ENCODE assay signal across 8 cellular contexts in the genomic region with DNA sequence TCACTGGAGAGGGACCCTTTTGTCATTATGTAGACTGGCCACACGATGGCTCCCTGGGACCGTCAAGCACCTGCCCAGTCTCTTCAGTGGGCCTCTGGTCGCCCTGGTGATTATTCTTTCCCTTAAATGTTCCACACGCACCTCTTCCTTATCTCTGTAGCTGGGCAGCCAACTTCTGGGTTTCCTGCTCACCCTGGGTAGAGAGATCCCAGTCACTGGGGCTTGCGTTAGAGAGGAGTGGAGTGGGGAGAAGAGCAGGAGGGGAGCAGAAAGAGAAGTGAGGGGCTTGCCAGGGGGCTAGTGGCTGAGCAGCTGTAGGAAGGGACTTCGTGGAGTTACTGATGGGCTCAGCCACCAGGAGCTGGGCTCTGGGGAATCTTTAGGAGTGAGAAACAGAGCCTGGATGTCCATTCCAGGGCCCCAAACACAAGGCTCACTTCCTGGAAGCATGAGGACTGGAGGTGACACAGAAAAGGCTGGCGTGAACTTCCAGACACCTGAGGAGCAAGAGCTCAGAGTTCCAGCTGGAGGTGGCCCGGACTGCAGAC.
DNase-seq lines count a peak whose midpoint lies in the region; TF ChIP-seq lines count a peak whose summit lies in the region.

No MANE protein-coding gene starts in this region.

- H3K79me2 ChIP-seq in SK-N-SH (ENCODE audit: insufficient read depth), result no peaks in the 10 kb centered on the region
- H3K79me2 ChIP-seq in parathyroid adenoma, result no peaks in the 10 kb centered on the region

- H3K9me2 ChIP-seq in SK-N-SH, result no peaks in the 10 kb centered on the region

- CTCF ChIA-PET in activated naive CD4-positive, alpha-beta T cell treated with anti-CD3 and anti-CD28 coated beads, Interleukin-2, amount 10 ng/mL, durations not matched to agents 7 days and 5 days (lab: Charles Lee), result interaction anchor here (1.0 to 1.7 kb wide), 2 partner anchors 63 to 761 kb away, joined by 3 to 5 read pairs; no protein-coding TSS in a partner anchor
- CTCF ChIA-PET in SK-N-SH (lab: Yijun Ruan, JAX), result interaction anchor here (0.7 to 7.3 kb wide), 55 partner anchors 9 to 1851 kb away, joined by 3 to 119 read pairs (median 5); partner anchors contain the start of gene MAFB

- H3K9ac ChIP-seq in SK-N-SH (no peak overlapping the region), parathyroid adenoma (no peak overlapping the region)

- H3K4me1 ChIP-seq in SK-N-SH (ENCODE audit: control insufficient read depth in 1 of 2, insufficient read depth in 2 of 2, low read depth in 1 of 2, low read length in 1 of 2) (peaks cover 0 to 4% of the 10 kb centered on the region in 2 experiments; a peak in 1 of 4 replicates), parathyroid adenoma (peaks cover 28% of the 10 kb centered on the region), tibial artery (no peaks in the 10 kb centered on the region)

- no peak overlapping the region for H3K27ac ChIP-seq in SK-N-SH (ENCODE audit: low read depth in 2 of 2, low read length in 1 of 2)
- peak overlapping the region; percentile 93 for H3K27ac ChIP-seq in parathyroid adenoma
- H3K27ac ChIP-seq in tibial artery, result no peak overlapping the region

- H3K27ac Mint-ChIP-seq in activated naive CD4-positive, alpha-beta T cell treated with anti-CD3 and anti-CD28 coated beads, Interleukin-2, amount 10 ng/mL, durations not matched to agents 7 days and 5 days, result no peak overlapping the region

- H3K4me3 Mint-ChIP-seq in activated naive CD4-positive, alpha-beta T cell treated with anti-CD3 and anti-CD28 coated beads, Interleukin-2, amount 10 ng/mL, durations not matched to agents 7 days and 5 days, result no peak overlapping the region

- no peaks in the 10 kb centered on the region for H3K36me3 Mint-ChIP-seq in activated naive CD4-positive, alpha-beta T cell treated with anti-CD3 and anti-CD28 coated beads, Interleukin-2, amount 10 ng/mL, durations not matched to agents 7 days and 5 days

- H4K20me1 ChIP-seq in SK-N-SH (ENCODE audit: insufficient read depth), result no peaks in the 10 kb centered on the region

- peaks cover 52% of the 10 kb centered on the region for H3K27me3 Mint-ChIP-seq in activated naive CD4-positive, alpha-beta T cell treated with anti-CD3 and anti-CD28 coated beads, Interleukin-2, amount 10 ng/mL, durations not matched to agents 7 days and 5 days

- H3K9me3 Mint-ChIP-seq in activated naive CD4-positive, alpha-beta T cell treated with anti-CD3 and anti-CD28 coated beads, Interleukin-2, amount 10 ng/mL, durations not matched to agents 7 days and 5 days, result no peaks in the 10 kb centered on the region

- H3K4me2 ChIP-seq in SK-N-SH (no peak overlapping the region), parathyroid adenoma (ENCODE audit: low read length) (peak overlapping the region; percentile 70)

- H3F3A ChIP-seq in SK-N-SH (replicated peaks; ENCODE audit: insufficient read depth), result no peaks in the 10 kb centered on the region

- peak; percentile 25 for DNase-seq in activated naive CD4-positive, alpha-beta T cell treated with anti-CD3 and anti-CD28 coated beads, Interleukin-2, amount 10 ng/mL, durations not matched to agents 7 days and 5 days
- DNase-seq in activated naive CD4-positive, alpha-beta T cell treated with anti-CD3 and anti-CD28 coated beads, Interleukin-2, amount 50 U/mL, for 16 hours, result no peak
- DNase-seq in M059J (ENCODE audit: low read depth), result peak; percentile 70
- DNase-seq in SK-N-SH, result peak; percentile 91
- peak; percentile 28 for DNase-seq in fibroblast of the conjunctiva (ENCODE audit: low read depth)
- DNase-seq in GF-D8 (lab: John Stamatoyannopoulos, UW), result no peak
- no peak for DNase-seq in tibial artery

- H3K4me3 ChIP-seq in SK-N-SH (ENCODE audit: low read depth in 2 of 2, low read length in 1 of 2) (peak overlapping the region in 1 of 2 experiments; percentile 24; a peak in 1 of 4 replicates), parathyroid adenoma (ENCODE audit: low read depth, low read length) (no peak overlapping the region), tibial artery (no peak overlapping the region)

- H3K9me3 ChIP-seq in SK-N-SH (no peaks in the 10 kb centered on the region), parathyroid adenoma (ENCODE audit: control insufficient read depth, low read length) (no peaks in the 10 kb centered on the region), tibial artery (peaks cover 0 to 7% (median 4%) of the 10 kb centered on the region in 3 donors)

- H3K4me1 Mint-ChIP-seq in activated naive CD4-positive, alpha-beta T cell treated with anti-CD3 and anti-CD28 coated beads, Interleukin-2, amount 10 ng/mL, durations not matched to agents 7 days and 5 days, result no peaks in the 10 kb centered on the region

- TF ChIP-seq EP300 in SK-N-SH (IDR thresholded peaks at IDR 0.05; ENCODE audit: borderline replicate concordance in 1 of 2, low read depth in 1 of 2, low read length in 1 of 2), result no peak

- TF ChIP-seq CTCF in SK-N-SH (IDR thresholded peaks at IDR 0.05), result peak; percentile 56
- TF ChIP-seq CTCF in parathyroid adenoma (IDR thresholded peaks at IDR 0.05), result peak; percentile 89
- peak in 1 of 2 experiments; percentile 14 for TF ChIP-seq CTCF in tibial artery (IDR thresholded peaks at IDR 0.05)

- intact Hi-C loops in tibial artery (cut with DNase I; ENCODE audit: low total_unique reads), result no loop called here

- H3K36me3 ChIP-seq in SK-N-SH (replicated peaks in 1 of 2; ENCODE audit: control insufficient read depth in 1 of 2, insufficient read depth in 2 of 2, low read length in 1 of 2) (no peaks in the 10 kb centered on the region), parathyroid adenoma (ENCODE audit: control insufficient read depth, insufficient read depth, low read length) (no peaks in the 10 kb centered on the region), tibial artery (no peaks in the 10 kb centered on the region)

- POLR2A ChIA-PET in SK-N-SH (lab: Yijun Ruan, JAX), result interaction anchor here (0.6 kb wide), 1 partner anchor 1577 kb away, joined by 3 read pairs; the partner anchor contains the start of gene MAFB

- WGBS in SK-N-SH (ENCODE audit: low lambda C conversion rate), result 17% methylated on average over 8 of the region's 8 CpGs

- H3K27me3 ChIP-seq in SK-N-SH (ENCODE audit: insufficient read depth) (peaks cover 5% of the 10 kb centered on the region; the same call in 1 of the 2 replicates), parathyroid adenoma (ENCODE audit: control insufficient read depth, insufficient read depth, low read length) (no peaks in the 10 kb centered on the region), tibial artery (peaks cover 0 to 31% of the 10 kb centered on the region in 2 donors)

- H2AFZ ChIP-seq in SK-N-SH (ENCODE audit: low read depth) (no peak overlapping the region), parathyroid adenoma (peak overlapping the region; percentile 77)

- TF ChIP-seq RAD21 in SK-N-SH (IDR thresholded peaks at IDR 0.05; ENCODE audit: low read length), result peak; percentile 94

TF ChIP-seq in SK-N-SH, 30 proteins besides CTCF, POLR2A, EP300 and RAD21 (continues in another document):
- TF ChIP-seq, protein P1, sequence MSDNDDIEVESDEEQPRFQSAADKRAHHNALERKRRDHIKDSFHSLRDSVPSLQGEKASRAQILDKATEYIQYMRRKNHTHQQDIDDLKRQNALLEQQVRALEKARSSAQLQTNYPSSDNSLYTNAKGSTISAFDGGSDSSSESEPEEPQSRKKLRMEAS (IDR thresholded peaks at IDR 0.05; ENCODE audit: low read depth), result no peak
- TF ChIP-seq SMC3 (IDR thresholded peaks at IDR 0.05; ENCODE audit: low read depth, low read length) (peak; percentile 70), GABPA (IDR thresholded peaks at IDR 0.05; ENCODE audit: low read depth) (no peak), RCOR1 (IDR thresholded peaks at IDR 0.05; ENCODE audit: low read length) (no peak), MEF2A (IDR thresholded peaks at IDR 0.05; ENCODE audit: borderline replicate concordance, low read depth) (no peak), YY1 (IDR thresholded peaks at IDR 0.05; ENCODE audit: low read depth) (no peak), TAF1 (IDR thresholded peaks at IDR 0.05; ENCODE audit: borderline replicate concordance, low read depth, low read length) (no peak), NRF1 (IDR thresholded peaks at IDR 0.05; ENCODE audit: low read depth, low read length) (no peak), EZH2phosphoT487 (IDR thresholded peaks at IDR 0.05; ENCODE audit: borderline replicate concordance, low read depth) (no peak), IRF3 (IDR thresholded peaks at IDR 0.05; ENCODE audit: low read depth, low read length) (no peak), NFIC (IDR thresholded peaks at IDR 0.05; ENCODE audit: borderline replicate concordance) (no peak)
- TF ChIP-seq, protein P2, sequence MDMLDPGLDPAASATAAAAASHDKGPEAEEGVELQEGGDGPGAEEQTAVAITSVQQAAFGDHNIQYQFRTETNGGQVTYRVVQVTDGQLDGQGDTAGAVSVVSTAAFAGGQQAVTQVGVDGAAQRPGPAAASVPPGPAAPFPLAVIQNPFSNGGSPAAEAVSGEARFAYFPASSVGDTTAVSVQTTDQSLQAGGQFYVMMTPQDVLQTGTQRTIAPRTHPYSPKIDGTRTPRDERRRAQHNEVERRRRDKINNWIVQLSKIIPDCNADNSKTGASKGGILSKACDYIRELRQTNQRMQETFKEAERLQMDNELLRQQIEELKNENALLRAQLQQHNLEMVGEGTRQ (IDR thresholded peaks at IDR 0.05; ENCODE audit: borderline replicate concordance, low read depth, low read length), result no peak
- TF ChIP-seq, protein P3, sequence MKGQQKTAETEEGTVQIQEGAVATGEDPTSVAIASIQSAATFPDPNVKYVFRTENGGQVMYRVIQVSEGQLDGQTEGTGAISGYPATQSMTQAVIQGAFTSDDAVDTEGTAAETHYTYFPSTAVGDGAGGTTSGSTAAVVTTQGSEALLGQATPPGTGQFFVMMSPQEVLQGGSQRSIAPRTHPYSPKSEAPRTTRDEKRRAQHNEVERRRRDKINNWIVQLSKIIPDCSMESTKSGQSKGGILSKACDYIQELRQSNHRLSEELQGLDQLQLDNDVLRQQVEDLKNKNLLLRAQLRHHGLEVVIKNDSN (IDR thresholded peaks at IDR 0.05; ENCODE audit: borderline replicate concordance, low read depth), result no peak

Comparison
In these comparisons a context has a peak if more than half of its experiments do, and no peak if none do; other contexts are left out.
1. DNase-seq: peak in activated naive CD4-positive, alpha-beta T cell treated with anti-CD3 and anti-CD28 coated beads, Interleukin-2, amount 10 ng/mL, durations not matched to agents 7 days and 5 days (single experiment), M059J (single experiment), SK-N-SH (single experiment) and fibroblast of the conjunctiva (single experiment); none in activated naive CD4-positive, alpha-beta T cell treated with anti-CD3 and anti-CD28 coated beads, Interleukin-2, amount 50 U/mL, for 16 hours (single experiment), GF-D8 (single experiment) and tibial artery (0 of 2).